2 cellular contexts compared by ENCODE assay signal in genomic region chr11:69656536-69657455, GRCh38.
TF ChIP-seq lines count a peak whose summit lies in the region.

No MANE protein-coding gene starts in this region.

TF ChIP-seq in IMR-90, 13 proteins besides CTCF, POLR2A, EP300 and RAD21:
- TF ChIP-seq RFX5 (IDR thresholded peaks at IDR 0.05; ENCODE audit: low read depth, low read length) (no peak), NFE2L2 (IDR thresholded peaks at IDR 0.05; ENCODE audit: low read depth, low read length) (no peak), MAFK (IDR thresholded peaks at IDR 0.05; ENCODE audit: low read depth, low read length) (no peak), SMC3 (IDR thresholded peaks at IDR 0.05; ENCODE audit: low read depth, low read length) (no peak), CEBPB (IDR thresholded peaks at IDR 0.05; ENCODE audit: low read depth, low read length) (no peak), USF2 (IDR thresholded peaks at IDR 0.05; ENCODE audit: low read depth, low read length) (no peak)

TF ChIP-seq in H1, 55 proteins besides CTCF, POLR2A, EP300 and RAD21:
- TF ChIP-seq BCL11A (IDR thresholded peaks at IDR 0.05; ENCODE audit: low read depth in 2 of 2, low read length in 2 of 2): no peak
- no peak for TF ChIP-seq RBBP5 (IDR thresholded peaks at IDR 0.05; ENCODE audit: borderline replicate concordance, low read depth, low read length)
- TF ChIP-seq ATF3 (IDR thresholded peaks at IDR 0.05; ENCODE audit: insufficient read depth, low read depth, low read length): no peak
- no peak for TF ChIP-seq ZNF274 (IDR thresholded peaks at IDR 0.05; ENCODE audit: borderline replicate concordance, extremely low read depth, low read length)
- no peak for TF ChIP-seq JUN (IDR thresholded peaks at IDR 0.05; ENCODE audit: low read depth, low read length)
- TF ChIP-seq EGR1 (IDR thresholded peaks at IDR 0.05; ENCODE audit: borderline replicate concordance, low read depth, low read length): no peak
- no peak for TF ChIP-seq HDAC6 (IDR thresholded peaks at IDR 0.05; ENCODE audit: low read depth, low read length)
- TF ChIP-seq SP1 (IDR thresholded peaks at IDR 0.05; ENCODE audit: low read depth, low read length): no peak
- no peak for TF ChIP-seq ATF2 (IDR thresholded peaks at IDR 0.05; ENCODE audit: low read length)
